Comparison of ENCODE assay signal across 24 cellular contexts in the genomic region with DNA sequence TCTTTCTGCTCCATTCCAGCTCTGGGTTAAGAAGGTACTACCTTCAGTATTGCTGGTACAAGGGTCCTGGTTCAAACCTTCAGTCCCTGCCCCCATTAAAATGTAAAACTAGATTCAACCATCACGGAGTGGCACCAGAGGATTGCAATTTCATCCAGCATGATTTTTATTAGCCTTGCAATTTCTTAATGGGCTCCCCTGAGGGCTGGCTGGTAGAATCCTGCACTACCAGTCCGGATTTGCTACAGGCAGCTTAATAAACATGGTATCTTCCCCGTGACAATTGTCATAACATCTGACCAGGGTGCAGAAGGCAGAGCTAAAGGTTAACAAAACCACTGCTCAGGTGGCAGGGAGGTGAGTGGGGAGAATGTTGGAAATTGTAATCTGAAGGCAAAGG.
"Had no signal": no experiment of that assay in that cellular context is flagged by ENCODE, and none has a peak within 500 bp of the region (broad histone marks: within the 10 kb centered on the region; RNA-seq: fewer than 3 reads in every experiment).

No MANE protein-coding gene starts in this region.

- ATAC-seq: activated CD4-positive, alpha-beta T cell treated with anti-CD3 and anti-CD28 coated beads for 36 hours; activated T-helper 17 cell treated with anti-CD3 and anti-CD28 coated beads, Interleukin-2, amount 50 U/mL, for 72 hours; T-cell had no signal

- H3K27ac ChIP-seq: brain microvascular endothelial cell, cardiac muscle cell, KMS-11, SJSA1, WERI-Rb-1 had no signal

- H3K9me3 ChIP-seq: SJSA1 had no signal

- H3K4me2 ChIP-seq: KMS-11 had no signal

- H3K36me3 Mint-ChIP-seq: activated naive CD4-positive, alpha-beta T cell treated with anti-CD3 and anti-CD28 coated beads, Interleukin-2, amount 10 ng/mL, durations not matched to agents 7 days and 5 days; activated naive CD8-positive, alpha-beta T cell treated with anti-CD3 and anti-CD28 coated beads for 36 hours; T-cell had no signal

- H3K27me3 Mint-ChIP-seq: activated CD4-positive, alpha-beta memory T cell treated with anti-CD3 and anti-CD28 coated beads, Interleukin-2, amount 10 ng/mL, durations not matched to agents 7 days and 5 days; activated naive CD4-positive, alpha-beta T cell treated with anti-CD3 and anti-CD28 coated beads, Interleukin-2, amount 10 ng/mL, durations not matched to agents 7 days and 5 days had no signal

- H3K4me1 ChIP-seq: SJSA1 had no signal

- H3K36me3 ChIP-seq: brain microvascular endothelial cell, cardiac muscle cell, SJSA1, WERI-Rb-1 had no signal

- H3K4me1 Mint-ChIP-seq: activated CD4-positive, alpha-beta memory T cell treated with anti-CD3 and anti-CD28 coated beads, Interleukin-2, amount 10 ng/mL, durations not matched to agents 7 days and 5 days; activated CD4-positive, alpha-beta T cell treated with anti-CD3 and anti-CD28 coated beads for 36 hours; activated naive CD4-positive, alpha-beta T cell treated with anti-CD3 and anti-CD28 coated beads, Interleukin-2, amount 10 ng/mL, durations not matched to agents 7 days and 5 days; activated naive CD8-positive, alpha-beta T cell treated with anti-CD3 and anti-CD28 coated beads for 36 hours; activated T-helper 17 cell treated with anti-CD3 and anti-CD28 coated beads, Interleukin-2, amount 50 U/mL, for 72 hours; T-cell had no signal

- H3K27ac Mint-ChIP-seq: activated CD4-positive, alpha-beta memory T cell treated with anti-CD3 and anti-CD28 coated beads, Interleukin-2, amount 10 ng/mL, durations not matched to agents 7 days and 5 days; activated CD4-positive, alpha-beta T cell treated with anti-CD3 and anti-CD28 coated beads for 36 hours; activated naive CD4-positive, alpha-beta T cell treated with anti-CD3 and anti-CD28 coated beads, Interleukin-2, amount 10 ng/mL, durations not matched to agents 7 days and 5 days; activated naive CD8-positive, alpha-beta T cell treated with anti-CD3 and anti-CD28 coated beads for 36 hours; activated T-helper 17 cell treated with anti-CD3 and anti-CD28 coated beads, Interleukin-2, amount 50 U/mL, for 72 hours; T-cell had no signal

- DNase-seq: activated CD4-positive, alpha-beta memory T cell treated with anti-CD3 and anti-CD28 coated beads, Interleukin-2, amount 10 ng/mL, durations not matched to agents 7 days and 5 days; activated CD4-positive, alpha-beta T cell treated with anti-CD3 and anti-CD28 coated beads for 36 hours; activated CD4-positive, alpha-beta T cell treated with anti-CD3 and anti-CD28 coated beads, Interleukin-2, amount 50 U/mL, for 1 hour; activated gamma-delta T cell treated with Interleukin-2 at 50 U/mL for 16 hours; activated naive CD4-positive, alpha-beta T cell treated with anti-CD3 and anti-CD28 coated beads, Interleukin-2, amount 10 ng/mL, durations not matched to agents 7 days and 5 days; activated naive CD8-positive, alpha-beta T cell treated with anti-CD3 and anti-CD28 coated beads for 36 hours; activated T-cell treated with anti-CD3 and anti-CD28 coated beads for 4 hours; activated T-cell treated with anti-CD3 and anti-CD28 coated beads, Interleukin-2, amount 50 U/mL, for 48 hours; brain microvascular endothelial cell; NCI-H1092; NCI-H1436; NCI-H1694 treated with DMSO at 0.1 percent for 48 hours; NCI-H2081 treated with DMSO at 0.1 percent for 48 hours; NCI-H345; NCI-H510A treated with DMSO at 0.1 percent for 48 hours; SHP77; T-cell; T-helper 2 cell; T1000; WERI-Rb-1 had no signal

- H3K4me3 Mint-ChIP-seq: activated CD4-positive, alpha-beta memory T cell treated with anti-CD3 and anti-CD28 coated beads, Interleukin-2, amount 10 ng/mL, durations not matched to agents 7 days and 5 days; activated CD4-positive, alpha-beta T cell treated with anti-CD3 and anti-CD28 coated beads for 36 hours; activated naive CD4-positive, alpha-beta T cell treated with anti-CD3 and anti-CD28 coated beads, Interleukin-2, amount 10 ng/mL, durations not matched to agents 7 days and 5 days; activated naive CD8-positive, alpha-beta T cell treated with anti-CD3 and anti-CD28 coated beads for 36 hours; activated T-helper 17 cell treated with anti-CD3 and anti-CD28 coated beads, Interleukin-2, amount 50 U/mL, for 72 hours; T-cell had no signal

- H3K9me3 Mint-ChIP-seq: activated naive CD8-positive, alpha-beta T cell treated with anti-CD3 and anti-CD28 coated beads for 36 hours; activated T-helper 17 cell treated with anti-CD3 and anti-CD28 coated beads, Interleukin-2, amount 50 U/mL, for 72 hours had no signal

- H3K27me3 ChIP-seq: brain microvascular endothelial cell had no signal

- H3K4me3 ChIP-seq: cardiac muscle cell, SJSA1 had no signal
